In the genomic region with DNA sequence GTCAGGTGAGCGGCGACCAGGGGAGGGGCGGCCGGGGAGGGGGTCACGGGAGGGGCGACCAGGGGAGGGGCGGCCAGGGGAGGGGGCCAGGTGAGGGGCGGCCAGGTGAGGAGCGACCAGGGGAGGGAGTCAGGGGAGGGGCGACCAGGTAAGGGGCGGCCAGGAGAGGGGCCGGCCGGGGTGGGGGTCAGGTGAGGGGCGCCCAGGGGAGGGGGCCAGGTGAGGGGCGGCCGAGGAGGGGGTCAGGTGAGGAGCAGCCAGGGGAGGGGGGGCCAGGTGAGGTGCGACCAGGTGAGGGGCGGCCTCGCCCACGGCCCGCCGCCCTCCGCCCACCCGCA, we compare ENCODE assay signal across 2 cellular contexts.
TF ChIP-seq lines count a peak whose summit lies in the region.

No MANE protein-coding gene starts in this region.

TF ChIP-seq in SK-N-SH, 30 proteins besides CTCF, POLR2A, EP300 and RAD21 (continued from another document):
- no peak for TF ChIP-seq RXRA (IDR thresholded peaks at IDR 0.05; ENCODE audit: borderline replicate concordance, low read depth)
- TF ChIP-seq ZBTB33 (IDR thresholded peaks at IDR 0.05; ENCODE audit: borderline replicate concordance, low read depth), result no peak
- no peak for TF ChIP-seq SIN3A (IDR thresholded peaks at IDR 0.05; ENCODE audit: borderline replicate concordance, low read depth, low read length)
- TF ChIP-seq SMC3 (IDR thresholded peaks at IDR 0.05; ENCODE audit: low read depth, low read length), result no peak
- TF ChIP-seq FOSL2 (IDR thresholded peaks at IDR 0.05; ENCODE audit: borderline replicate concordance, low read depth), result no peak
- no peak for TF ChIP-seq TAF1 (IDR thresholded peaks at IDR 0.05; ENCODE audit: borderline replicate concordance, low read depth, low read length)
- TF ChIP-seq FOXJ3 (CRISPR knock-in tag; IDR thresholded peaks at IDR 0.05), result no peak
- TF ChIP-seq FOXM1 (IDR thresholded peaks at IDR 0.05; ENCODE audit: low read depth), result no peak
- TF ChIP-seq GABPA (IDR thresholded peaks at IDR 0.05; ENCODE audit: low read depth), result no peak
- no peak for TF ChIP-seq RFX5 (IDR thresholded peaks at IDR 0.05; ENCODE audit: low read length)

TF ChIP-seq in SK-N-SH treated with all-trans-retinoic acid at 6 μM for 48 hours, 23 proteins besides CTCF, POLR2A, EP300 and RAD21 (continued from another document):
- TF ChIP-seq, protein P1, sequence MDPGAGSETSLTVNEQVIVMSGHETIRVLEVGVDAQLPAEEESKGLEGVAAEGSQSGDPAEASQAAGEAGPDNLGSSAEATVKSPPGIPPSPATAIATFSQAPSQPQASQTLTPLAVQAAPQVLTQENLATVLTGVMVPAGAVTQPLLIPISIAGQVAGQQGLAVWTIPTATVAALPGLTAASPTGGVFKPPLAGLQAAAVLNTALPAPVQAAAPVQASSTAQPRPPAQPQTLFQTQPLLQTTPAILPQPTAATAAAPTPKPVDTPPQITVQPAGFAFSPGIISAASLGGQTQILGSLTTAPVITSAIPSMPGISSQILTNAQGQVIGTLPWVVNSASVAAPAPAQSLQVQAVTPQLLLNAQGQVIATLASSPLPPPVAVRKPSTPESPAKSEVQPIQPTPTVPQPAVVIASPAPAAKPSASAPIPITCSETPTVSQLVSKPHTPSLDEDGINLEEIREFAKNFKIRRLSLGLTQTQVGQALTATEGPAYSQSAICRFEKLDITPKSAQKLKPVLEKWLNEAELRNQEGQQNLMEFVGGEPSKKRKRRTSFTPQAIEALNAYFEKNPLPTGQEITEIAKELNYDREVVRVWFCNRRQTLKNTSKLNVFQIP (CRISPR knock-in tag; IDR thresholded peaks at IDR 0.05; ENCODE audit: borderline replicate concordance, low read depth), result no peak
- no peak for TF ChIP-seq ZFP3 (CRISPR knock-in tag; IDR thresholded peaks at IDR 0.05)
- no peak for TF ChIP-seq ESRRG (CRISPR knock-in tag; IDR thresholded peaks at IDR 0.05)
- no peak for TF ChIP-seq CSRNP3 (CRISPR knock-in tag; IDR thresholded peaks at IDR 0.05)
- TF ChIP-seq ZNF8 (CRISPR knock-in tag; IDR thresholded peaks at IDR 0.05), result no peak
- TF ChIP-seq CSDC2 (CRISPR knock-in tag; IDR thresholded peaks at IDR 0.05), result no peak
- TF ChIP-seq, protein P2, sequence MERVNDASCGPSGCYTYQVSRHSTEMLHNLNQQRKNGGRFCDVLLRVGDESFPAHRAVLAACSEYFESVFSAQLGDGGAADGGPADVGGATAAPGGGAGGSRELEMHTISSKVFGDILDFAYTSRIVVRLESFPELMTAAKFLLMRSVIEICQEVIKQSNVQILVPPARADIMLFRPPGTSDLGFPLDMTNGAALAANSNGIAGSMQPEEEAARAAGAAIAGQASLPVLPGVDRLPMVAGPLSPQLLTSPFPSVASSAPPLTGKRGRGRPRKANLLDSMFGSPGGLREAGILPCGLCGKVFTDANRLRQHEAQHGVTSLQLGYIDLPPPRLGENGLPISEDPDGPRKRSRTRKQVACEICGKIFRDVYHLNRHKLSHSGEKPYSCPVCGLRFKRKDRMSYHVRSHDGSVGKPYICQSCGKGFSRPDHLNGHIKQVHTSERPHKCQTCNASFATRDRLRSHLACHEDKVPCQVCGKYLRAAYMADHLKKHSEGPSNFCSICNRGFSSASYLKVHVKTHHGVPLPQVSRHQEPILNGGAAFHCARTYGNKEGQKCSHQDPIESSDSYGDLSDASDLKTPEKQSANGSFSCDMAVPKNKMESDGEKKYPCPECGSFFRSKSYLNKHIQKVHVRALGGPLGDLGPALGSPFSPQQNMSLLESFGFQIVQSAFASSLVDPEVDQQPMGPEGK (CRISPR knock-in tag; IDR thresholded peaks at IDR 0.05; ENCODE audit: borderline replicate concordance), result no peak
- TF ChIP-seq BACH2 (CRISPR knock-in tag; IDR thresholded peaks at IDR 0.05; ENCODE audit: borderline replicate concordance), result no peak
- no peak for TF ChIP-seq CREB5 (CRISPR knock-in tag; IDR thresholded peaks at IDR 0.05; ENCODE audit: low read depth)
- TF ChIP-seq ZNF565 (CRISPR knock-in tag; conservative IDR thresholded peaks at IDR 0.05; ENCODE audit: low read depth), result no peak
- TF ChIP-seq PPARA (CRISPR knock-in tag; IDR thresholded peaks at IDR 0.05; ENCODE audit: borderline replicate concordance), result no peak
- TF ChIP-seq, protein P3, sequence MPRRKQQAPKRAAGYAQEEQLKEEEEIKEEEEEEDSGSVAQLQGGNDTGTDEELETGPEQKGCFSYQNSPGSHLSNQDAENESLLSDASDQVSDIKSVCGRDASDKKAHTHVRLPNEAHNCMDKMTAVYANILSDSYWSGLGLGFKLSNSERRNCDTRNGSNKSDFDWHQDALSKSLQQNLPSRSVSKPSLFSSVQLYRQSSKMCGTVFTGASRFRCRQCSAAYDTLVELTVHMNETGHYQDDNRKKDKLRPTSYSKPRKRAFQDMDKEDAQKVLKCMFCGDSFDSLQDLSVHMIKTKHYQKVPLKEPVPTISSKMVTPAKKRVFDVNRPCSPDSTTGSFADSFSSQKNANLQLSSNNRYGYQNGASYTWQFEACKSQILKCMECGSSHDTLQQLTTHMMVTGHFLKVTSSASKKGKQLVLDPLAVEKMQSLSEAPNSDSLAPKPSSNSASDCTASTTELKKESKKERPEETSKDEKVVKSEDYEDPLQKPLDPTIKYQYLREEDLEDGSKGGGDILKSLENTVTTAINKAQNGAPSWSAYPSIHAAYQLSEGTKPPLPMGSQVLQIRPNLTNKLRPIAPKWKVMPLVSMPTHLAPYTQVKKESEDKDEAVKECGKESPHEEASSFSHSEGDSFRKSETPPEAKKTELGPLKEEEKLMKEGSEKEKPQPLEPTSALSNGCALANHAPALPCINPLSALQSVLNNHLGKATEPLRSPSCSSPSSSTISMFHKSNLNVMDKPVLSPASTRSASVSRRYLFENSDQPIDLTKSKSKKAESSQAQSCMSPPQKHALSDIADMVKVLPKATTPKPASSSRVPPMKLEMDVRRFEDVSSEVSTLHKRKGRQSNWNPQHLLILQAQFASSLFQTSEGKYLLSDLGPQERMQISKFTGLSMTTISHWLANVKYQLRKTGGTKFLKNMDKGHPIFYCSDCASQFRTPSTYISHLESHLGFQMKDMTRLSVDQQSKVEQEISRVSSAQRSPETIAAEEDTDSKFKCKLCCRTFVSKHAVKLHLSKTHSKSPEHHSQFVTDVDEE (CRISPR knock-in tag; IDR thresholded peaks at IDR 0.05), result no peak
